ENCODE assay signal across 1 cellular context in genomic region chr5:135331612-135332011, GRCh38.
TF ChIP-seq lines count a peak whose summit lies in the region.

No MANE protein-coding gene starts in this region.

TF ChIP-seq in HEK293, 187 proteins besides CTCF, POLR2A, EP300 and RAD21 (continued from another document):
- no peak for TF ChIP-seq ZSCAN4 (tag by site-specific recombination; IDR thresholded peaks at IDR 0.05)
- TF ChIP-seq PRDM6 (tag by site-specific recombination; IDR thresholded peaks at IDR 0.05), result no peak
TF ChIP-seq in HEK293: peak in this region for 1.
